Comparison of ENCODE assay signal across 8 cellular contexts in the genomic region with DNA sequence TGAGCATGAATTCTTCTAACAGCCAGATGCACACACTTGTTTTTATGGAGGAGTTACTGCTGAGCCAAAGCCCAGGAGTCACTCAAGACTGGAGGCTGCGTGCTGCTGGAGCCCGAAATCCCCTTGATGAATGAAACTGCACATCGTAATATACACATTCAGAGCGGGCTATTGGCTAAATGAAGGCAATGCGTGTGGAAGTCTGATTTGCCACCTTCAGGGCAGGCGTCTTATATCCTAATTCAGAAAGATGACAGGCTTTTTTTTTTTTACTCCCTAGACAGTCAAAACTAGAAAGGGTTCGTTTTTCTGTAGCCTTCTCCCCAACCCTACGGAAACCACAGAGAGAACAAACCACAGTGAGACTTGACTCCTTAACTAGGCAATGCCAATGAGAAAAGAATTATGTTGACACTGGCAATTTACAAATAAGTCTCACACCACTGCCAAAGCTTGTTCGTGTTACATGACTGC.
DNase-seq lines count a peak whose midpoint lies in the region; ATAC-seq and TF ChIP-seq lines count a peak whose summit lies in the region.

No MANE protein-coding gene starts in this region.

- H3K4me3 ChIP-seq in ACC112 (ENCODE audit: low read depth, low read length) (peak overlapping the region; percentile 78), astrocyte of the spinal cord (ENCODE audit: low read depth, low read length) (peak overlapping the region; percentile 46), rectal smooth muscle tissue (ENCODE audit: low read length) (peak overlapping the region; percentile 6)

- peak; percentile 99 for TF ChIP-seq POLR2A in GM19193 (IDR thresholded peaks at IDR 0.05; ENCODE audit: extremely low read depth, insufficient read depth, insufficient read length)

- H3K27me3 ChIP-seq in ACC112 (ENCODE audit: insufficient read depth, low read length) (no peaks in the 10 kb centered on the region), rectal smooth muscle tissue (ENCODE audit: control insufficient read depth, insufficient read depth, low read length) (no peaks in the 10 kb centered on the region)

- TF ChIP-seq CTCF in astrocyte of the spinal cord (IDR thresholded peaks at IDR 0.05; ENCODE audit: low read depth, low read length) = no peak

- H3K79me2 ChIP-seq in ACC112 (ENCODE audit: control insufficient read depth, insufficient read depth, low read length, unreplicated experiment) = peaks cover 71% of the 10 kb centered on the region

- H2AFZ ChIP-seq in ACC112 (ENCODE audit: low read length, unreplicated experiment) = no peak overlapping the region

- 0 out of 2 replicates have a peak, but pooled peaks cover under 1% of the 10 kb centered on the region for H3K36me3 ChIP-seq in ACC112 (ENCODE audit: insufficient read depth, low read length)
- peaks cover 2% of the 10 kb centered on the region for H3K36me3 ChIP-seq in rectal smooth muscle tissue (ENCODE audit: control insufficient read depth, insufficient read depth, low read length)

- DNase-seq in T follicular helper cell (ENCODE audit: low read depth) (peak; percentile 72), astrocyte of the spinal cord (ENCODE audit: low read depth, low spot score) (peak; percentile 88), COR-L47 (lab: John Stamatoyannopoulos, UW) (no peak), substantia nigra (lab: John Stamatoyannopoulos, UW) (no peak)

- in situ Hi-C loops in astrocyte of the spinal cord (cut with HindIII; ENCODE audit: low sequenced_read_pairs) = no loop called here

- H3K9ac ChIP-seq in rectal smooth muscle tissue (ENCODE audit: low read length) = no peak overlapping the region

- H3K4me1 ChIP-seq in ACC112 (ENCODE audit: control insufficient read depth, insufficient read depth, low read length, unreplicated experiment) (peaks cover 40% of the 10 kb centered on the region), rectal smooth muscle tissue (ENCODE audit: control insufficient read depth, insufficient read depth, low read length) (peaks cover 2% of the 10 kb centered on the region)

- peak overlapping the region; percentile 99 for H3K27ac ChIP-seq in ACC112 (ENCODE audit: low read depth, low read length)
- no peak overlapping the region for H3K27ac ChIP-seq in rectal smooth muscle tissue (ENCODE audit: low read depth, low read length)
- no peak overlapping the region for H3K27ac ChIP-seq in substantia nigra (ENCODE audit: low read depth, low read length, poor library complexity, severe bottlenecking)

- ATAC-seq in HG03342 (IDR thresholded peaks at IDR 0.05; ENCODE audit: unreplicated experiment) = peak; percentile 72

Comparison
In these comparisons a context has a peak if more than half of its experiments do, and no peak if none do; other contexts are left out.
1. H3K4me3 ChIP-seq: peak in every context shown above with its lines; median percentile 78 in ACC112; 46 in astrocyte of the spinal cord; 6 in rectal smooth muscle tissue.
2. DNase-seq: peak in T follicular helper cell (single experiment) and astrocyte of the spinal cord (single experiment); none in COR-L47 (single experiment) and substantia nigra (0 of 49).